Comparison of ENCODE assay signal across 1 cellular context in the genomic region with DNA sequence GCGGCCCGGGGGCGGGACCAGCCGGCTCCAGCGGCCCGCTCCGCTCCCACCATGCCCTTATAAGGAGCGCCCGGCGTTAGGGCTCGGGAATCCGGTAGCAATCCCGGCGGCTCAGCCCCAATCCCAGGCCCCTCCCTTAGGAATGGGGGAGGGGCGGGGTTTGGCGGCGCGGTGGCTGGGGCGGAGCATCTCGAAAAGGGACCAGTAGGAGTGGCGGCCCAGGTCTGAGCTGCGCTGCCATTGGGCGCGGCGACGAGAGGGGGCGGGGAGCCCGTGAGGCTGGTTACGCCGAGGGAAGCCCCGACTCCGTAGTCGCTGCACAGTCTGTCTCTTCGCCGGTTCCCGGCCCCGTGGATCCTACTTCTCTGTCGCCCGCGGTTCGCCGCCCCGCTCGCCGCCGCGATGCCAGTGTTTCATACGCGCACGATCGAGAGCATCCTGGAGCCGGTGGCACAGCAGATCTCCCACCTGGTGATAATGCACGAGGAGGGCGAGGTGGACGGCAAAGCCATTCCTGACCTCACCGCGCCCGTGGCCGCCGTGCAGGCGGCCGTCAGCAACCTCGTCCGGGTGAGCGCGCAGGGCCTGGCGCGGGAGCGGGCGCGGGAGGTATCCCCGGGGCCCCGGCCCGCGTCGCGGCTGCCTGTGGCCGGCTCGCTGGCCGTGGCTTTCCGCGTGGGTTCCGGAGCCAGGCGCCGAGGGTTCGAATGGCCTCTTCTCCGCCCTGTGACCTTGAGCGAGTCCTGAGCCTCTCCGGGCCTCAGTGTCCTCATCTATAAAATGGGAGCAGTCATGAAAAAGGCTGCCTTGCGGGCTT.
TF ChIP-seq lines count a peak whose summit lies in the region.

TSS of gene VCL (plus strand) at position 311 of the 817 bp plus-strand sequence. CDS start at position 403, 92 bp downstream.

TF ChIP-seq in HepG2, 621 proteins besides CTCF, POLR2A, EP300 and RAD21 (continued from another document and continues in another):
- TF ChIP-seq ZNF609 (CRISPR knock-in tag; IDR thresholded peaks at IDR 0.05; ENCODE audit: borderline replicate concordance) (no peak), SIN3B (IDR thresholded peaks at IDR 0.05; ENCODE audit: low read length) (no peak), ZMYM3 (CRISPR knock-in tag; IDR thresholded peaks at IDR 0.05) (peak; percentile 87), ZBTB10 (CRISPR knock-in tag; IDR thresholded peaks at IDR 0.05; ENCODE audit: borderline replicate concordance) (no peak), RXRB (CRISPR knock-in tag; IDR thresholded peaks at IDR 0.05; ENCODE audit: borderline replicate concordance) (peak; percentile 38; the same call in 1 of the 2 replicates), CCAR2 (optimal IDR thresholded peaks at IDR 0.05; ENCODE audit: low read depth, low read length) (no peak), MED13 (CRISPR knock-in tag; IDR thresholded peaks at IDR 0.05) (no peak), ZKSCAN5 (CRISPR knock-in tag; IDR thresholded peaks at IDR 0.05) (no peak), MAFF (IDR thresholded peaks at IDR 0.05; ENCODE audit: low read depth, low read length) (no peak), NBN (conservative IDR thresholded peaks at IDR 0.05) (no peak), ZNF33B (CRISPR knock-in tag; IDR thresholded peaks at IDR 0.05) (no peak), ZNF724P (CRISPR knock-in tag; IDR thresholded peaks at IDR 0.05; ENCODE audit: borderline replicate concordance) (no peak), ISX (CRISPR knock-in tag; conservative IDR thresholded peaks at IDR 0.05) (0 out of 2 replicates have a peak, but pooled peaks have one; percentile 67), SNRNP70 (IDR thresholded peaks at IDR 0.05; ENCODE audit: low read depth, low read length) (no peak), PITX1 (CRISPR knock-in tag; IDR thresholded peaks at IDR 0.05) (no peak), HINFP (CRISPR knock-in tag; IDR thresholded peaks at IDR 0.05; ENCODE audit: low read depth) (no peak), E2F2 (CRISPR knock-in tag; IDR thresholded peaks at IDR 0.05; ENCODE audit: borderline replicate concordance) (0 out of 2 replicates have a peak, but pooled peaks have one; percentile 54), ZBTB42 (CRISPR knock-in tag; IDR thresholded peaks at IDR 0.05) (no peak; the same call in 1 of the 2 replicates), RNF2 (conservative IDR thresholded peaks at IDR 0.05; ENCODE audit: low read depth) (0 out of 2 replicates have a peak, but pooled peaks have one; percentile 19), ZNF678 (CRISPR knock-in tag; IDR thresholded peaks at IDR 0.05) (no peak), ZFP62 (CRISPR knock-in tag; IDR thresholded peaks at IDR 0.05) (no peak), ZFP36 (IDR thresholded peaks at IDR 0.05; ENCODE audit: borderline replicate concordance, low read depth, low read length, partially characterized antibody) (no peak), CEBPG (CRISPR knock-in tag; IDR thresholded peaks at IDR 0.05) (no peak), FOXM1 (CRISPR knock-in tag; IDR thresholded peaks at IDR 0.05) (no peak), SOX5 (CRISPR knock-in tag; IDR thresholded peaks at IDR 0.05; ENCODE audit: borderline replicate concordance) (no peak), ZSCAN22 (CRISPR knock-in tag; IDR thresholded peaks at IDR 0.05) (no peak), AHDC1 (CRISPR knock-in tag; IDR thresholded peaks at IDR 0.05; ENCODE audit: borderline replicate concordance) (no peak)
- TF ChIP-seq, protein P1, sequence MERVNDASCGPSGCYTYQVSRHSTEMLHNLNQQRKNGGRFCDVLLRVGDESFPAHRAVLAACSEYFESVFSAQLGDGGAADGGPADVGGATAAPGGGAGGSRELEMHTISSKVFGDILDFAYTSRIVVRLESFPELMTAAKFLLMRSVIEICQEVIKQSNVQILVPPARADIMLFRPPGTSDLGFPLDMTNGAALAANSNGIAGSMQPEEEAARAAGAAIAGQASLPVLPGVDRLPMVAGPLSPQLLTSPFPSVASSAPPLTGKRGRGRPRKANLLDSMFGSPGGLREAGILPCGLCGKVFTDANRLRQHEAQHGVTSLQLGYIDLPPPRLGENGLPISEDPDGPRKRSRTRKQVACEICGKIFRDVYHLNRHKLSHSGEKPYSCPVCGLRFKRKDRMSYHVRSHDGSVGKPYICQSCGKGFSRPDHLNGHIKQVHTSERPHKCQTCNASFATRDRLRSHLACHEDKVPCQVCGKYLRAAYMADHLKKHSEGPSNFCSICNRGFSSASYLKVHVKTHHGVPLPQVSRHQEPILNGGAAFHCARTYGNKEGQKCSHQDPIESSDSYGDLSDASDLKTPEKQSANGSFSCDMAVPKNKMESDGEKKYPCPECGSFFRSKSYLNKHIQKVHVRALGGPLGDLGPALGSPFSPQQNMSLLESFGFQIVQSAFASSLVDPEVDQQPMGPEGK (CRISPR knock-in tag; IDR thresholded peaks at IDR 0.05): peak; percentile 67; the same call in 1 of the 2 replicates
- TF ChIP-seq, protein P2, sequence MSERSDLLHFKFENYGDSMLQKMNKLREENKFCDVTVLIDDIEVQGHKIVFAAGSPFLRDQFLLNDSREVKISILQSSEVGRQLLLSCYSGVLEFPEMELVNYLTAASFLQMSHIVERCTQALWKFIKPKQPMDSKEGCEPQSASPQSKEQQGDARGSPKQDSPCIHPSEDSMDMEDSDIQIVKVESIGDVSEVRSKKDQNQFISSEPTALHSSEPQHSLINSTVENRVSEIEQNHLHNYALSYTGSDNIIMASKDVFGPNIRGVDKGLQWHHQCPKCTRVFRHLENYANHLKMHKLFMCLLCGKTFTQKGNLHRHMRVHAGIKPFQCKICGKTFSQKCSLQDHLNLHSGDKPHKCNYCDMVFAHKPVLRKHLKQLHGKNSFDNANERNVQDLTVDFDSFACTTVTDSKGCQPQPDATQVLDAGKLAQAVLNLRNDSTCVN (CRISPR knock-in tag; IDR thresholded peaks at IDR 0.05; ENCODE audit: borderline replicate concordance): peak; percentile 88; the same call in 1 of the 2 replicates
- TF ChIP-seq, protein P3, sequence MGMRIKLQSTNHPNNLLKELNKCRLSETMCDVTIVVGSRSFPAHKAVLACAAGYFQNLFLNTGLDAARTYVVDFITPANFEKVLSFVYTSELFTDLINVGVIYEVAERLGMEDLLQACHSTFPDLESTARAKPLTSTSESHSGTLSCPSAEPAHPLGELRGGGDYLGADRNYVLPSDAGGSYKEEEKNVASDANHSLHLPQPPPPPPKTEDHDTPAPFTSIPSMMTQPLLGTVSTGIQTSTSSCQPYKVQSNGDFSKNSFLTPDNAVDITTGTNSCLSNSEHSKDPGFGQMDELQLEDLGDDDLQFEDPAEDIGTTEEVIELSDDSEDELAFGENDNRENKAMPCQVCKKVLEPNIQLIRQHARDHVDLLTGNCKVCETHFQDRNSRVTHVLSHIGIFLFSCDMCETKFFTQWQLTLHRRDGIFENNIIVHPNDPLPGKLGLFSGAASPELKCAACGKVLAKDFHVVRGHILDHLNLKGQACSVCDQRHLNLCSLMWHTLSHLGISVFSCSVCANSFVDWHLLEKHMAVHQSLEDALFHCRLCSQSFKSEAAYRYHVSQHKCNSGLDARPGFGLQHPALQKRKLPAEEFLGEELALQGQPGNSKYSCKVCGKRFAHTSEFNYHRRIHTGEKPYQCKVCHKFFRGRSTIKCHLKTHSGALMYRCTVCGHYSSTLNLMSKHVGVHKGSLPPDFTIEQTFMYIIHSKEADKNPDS (CRISPR knock-in tag; IDR thresholded peaks at IDR 0.05): peak; percentile 7; the same call in 1 of the 2 replicates
